ENCODE assay signal across 8 cellular contexts in genomic region chr5:177023247-177023703, GRCh38. TPM values are rescaled to one million over a fixed set of nuclear protein-coding genes. Genes with fewer than 3 reads are reported as not detected.
DNase-seq lines count a peak whose midpoint lies in the region; ATAC-seq, FAIRE-seq and TF ChIP-seq lines count a peak whose summit lies in the region.

No MANE protein-coding gene starts in this region.

- in situ Hi-C loops in GM13976 (cut with MboI; ENCODE audit: low sequenced_read_pairs, unreplicated experiment), result no loop called here

- WGBS in heart left ventricle, 4 donors, result 18 to 24% (median 23%) methylated on average over 7 of the region's 7 CpGs

- TF ChIP-seq POLR2A in heart left ventricle (IDR thresholded peaks at IDR 0.05) (no peak), H54 (IDR thresholded peaks at IDR 0.05; ENCODE audit: low read depth, low read length) (no peak)

- no peaks in the 10 kb centered on the region for H3K27me3 Mint-ChIP-seq in activated T-helper 17 cell treated with anti-CD3 and anti-CD28 coated beads, Interleukin-2, amount 50 U/mL, for 72 hours

- TF ChIP-seq CTCF in 22Rv1 (IDR thresholded peaks at IDR 0.05) (no peak), GM13976 (IDR thresholded peaks at IDR 0.05; ENCODE audit: borderline replicate concordance, control extremely low read depth, extremely low read depth, insufficient read depth, missing control alignments) (no peak), heart left ventricle (IDR thresholded peaks at IDR 0.05) (no peak)

- DNase-seq in GM13976 (ENCODE audit: low spot score) (peak; percentile 45), HPDE6-E6E7 (ENCODE audit: extremely low spot score) (peak; percentile 20), heart left ventricle (no peak), H54 (ENCODE audit: insufficient read length, low spot score) (no peak)

- no peak for ATAC-seq in activated T-helper 17 cell treated with anti-CD3 and anti-CD28 coated beads, Interleukin-2, amount 50 U/mL, for 72 hours (replicated peaks)
- ATAC-seq in heart left ventricle, result peak in 3 of 4 donors; percentile 8 to 14 (median 13)
- no peak for ATAC-seq in HG02588 (IDR thresholded peaks at IDR 0.05; ENCODE audit: unreplicated experiment)

- peak overlapping the region; percentile 80 for H3K9ac ChIP-seq in rectal smooth muscle tissue (ENCODE audit: low read length)

- FAIRE-seq in H54 (lab: Jason Lieb, UNC), result no peak

- H3K36me3 Mint-ChIP-seq in activated T-helper 17 cell treated with anti-CD3 and anti-CD28 coated beads, Interleukin-2, amount 50 U/mL, for 72 hours (ENCODE audit: low read depth), result peaks cover 33% of the 10 kb centered on the region

- peaks cover 0 to 11% (median 5%) of the 10 kb centered on the region in 9 donors for H3K36me3 ChIP-seq in heart left ventricle
- H3K36me3 ChIP-seq in rectal smooth muscle tissue (ENCODE audit: control insufficient read depth, insufficient read depth, low read length), result no peaks in the 10 kb centered on the region

- H3K27ac Mint-ChIP-seq in activated T-helper 17 cell treated with anti-CD3 and anti-CD28 coated beads, Interleukin-2, amount 50 U/mL, for 72 hours, result peak overlapping the region; percentile 99

- no peaks in the 10 kb centered on the region for H3K9me3 Mint-ChIP-seq in activated T-helper 17 cell treated with anti-CD3 and anti-CD28 coated beads, Interleukin-2, amount 50 U/mL, for 72 hours

- peak overlapping the region; percentile 95 for H3K4me3 Mint-ChIP-seq in activated T-helper 17 cell treated with anti-CD3 and anti-CD28 coated beads, Interleukin-2, amount 50 U/mL, for 72 hours

- H3K27ac ChIP-seq in 22Rv1 (peak overlapping the region; percentile 75), heart left ventricle (peak overlapping the region in 11 of 12 donors; percentile 76 to 89 (median 84)), rectal smooth muscle tissue (ENCODE audit: low read depth, low read length) (peak overlapping the region; percentile 84)

- H3K4me1 Mint-ChIP-seq in activated T-helper 17 cell treated with anti-CD3 and anti-CD28 coated beads, Interleukin-2, amount 50 U/mL, for 72 hours, result peaks cover 28% of the 10 kb centered on the region

- no peaks in the 10 kb centered on the region for H3K27me3 ChIP-seq in heart left ventricle
- no peaks in the 10 kb centered on the region for H3K27me3 ChIP-seq in rectal smooth muscle tissue (ENCODE audit: control insufficient read depth, insufficient read depth, low read length)

- peak overlapping the region; percentile 66 to 95 (median 85) for H3K4me3 ChIP-seq in heart left ventricle
- H3K4me3 ChIP-seq in rectal smooth muscle tissue (ENCODE audit: low read length), result peak overlapping the region; percentile 92

- H3K4me1 ChIP-seq in heart left ventricle, result peaks cover 0 to 26% (median 12%) of the 10 kb centered on the region in 12 donors
- H3K4me1 ChIP-seq in rectal smooth muscle tissue (ENCODE audit: control insufficient read depth, insufficient read depth, low read length), result peaks cover 3% of the 10 kb centered on the region

- intact Hi-C loops in heart left ventricle (cut with DNase I), result loop anchor here in 1 of 10 donors (2.0 kb wide), 1 partner anchor 16 kb away; the partner anchor contains the start of gene UIMC1

- no peaks in the 10 kb centered on the region for H3K9me3 ChIP-seq in heart left ventricle

RNA-seq across cellular contexts. Expression of gene ZNF346, which starts 0.8 kb away (rescaled TPM):
- 10 to 100 TPM; 18.5 to 22.5 TPM for total RNA-seq in activated T-helper 17 cell treated with anti-CD3 and anti-CD28 coated beads, Interleukin-2, amount 50 U/mL, for 72 hours
- 10 to 100 TPM in 2 of 9 donors, 1 to 10 TPM in 7; 6.5 to 11.9 (median 7.5) TPM for total RNA-seq in heart left ventricle
- polyA plus RNA-seq in heart left ventricle, result 1 to 10 TPM; 4.4 to 8.0 TPM

RNA-seq across cellular contexts. Expression of gene UIMC1, which starts 16.7 kb away (rescaled TPM):
- 10 to 100 TPM; 42.5 to 43.0 TPM for total RNA-seq in activated T-helper 17 cell treated with anti-CD3 and anti-CD28 coated beads, Interleukin-2, amount 50 U/mL, for 72 hours
- 10 to 100 TPM; 22.6 to 40.2 (median 36.8) TPM for total RNA-seq in heart left ventricle
- polyA plus RNA-seq in heart left ventricle, result 10 to 100 TPM; 14.8 to 27.3 TPM

Comparison
In these comparisons a context has a peak if more than half of its experiments do, and no peak if none do; other contexts are left out.
1. DNase-seq: peak in GM13976 (single experiment) and HPDE6-E6E7 (single experiment); none in heart left ventricle (0 of 5) and H54 (single experiment).
2. ATAC-seq: peak in heart left ventricle (3 of 4); none in activated T-helper 17 cell treated with anti-CD3 and anti-CD28 coated beads, Interleukin-2, amount 50 U/mL, for 72 hours (single experiment) and HG02588 (single experiment).
3. Peak in every context shown above with its lines, with median percentiles within 50 percentile points of each other: H3K27ac ChIP-seq.